Comparison of ENCODE assay signal across 1 cellular context in the genomic region with DNA sequence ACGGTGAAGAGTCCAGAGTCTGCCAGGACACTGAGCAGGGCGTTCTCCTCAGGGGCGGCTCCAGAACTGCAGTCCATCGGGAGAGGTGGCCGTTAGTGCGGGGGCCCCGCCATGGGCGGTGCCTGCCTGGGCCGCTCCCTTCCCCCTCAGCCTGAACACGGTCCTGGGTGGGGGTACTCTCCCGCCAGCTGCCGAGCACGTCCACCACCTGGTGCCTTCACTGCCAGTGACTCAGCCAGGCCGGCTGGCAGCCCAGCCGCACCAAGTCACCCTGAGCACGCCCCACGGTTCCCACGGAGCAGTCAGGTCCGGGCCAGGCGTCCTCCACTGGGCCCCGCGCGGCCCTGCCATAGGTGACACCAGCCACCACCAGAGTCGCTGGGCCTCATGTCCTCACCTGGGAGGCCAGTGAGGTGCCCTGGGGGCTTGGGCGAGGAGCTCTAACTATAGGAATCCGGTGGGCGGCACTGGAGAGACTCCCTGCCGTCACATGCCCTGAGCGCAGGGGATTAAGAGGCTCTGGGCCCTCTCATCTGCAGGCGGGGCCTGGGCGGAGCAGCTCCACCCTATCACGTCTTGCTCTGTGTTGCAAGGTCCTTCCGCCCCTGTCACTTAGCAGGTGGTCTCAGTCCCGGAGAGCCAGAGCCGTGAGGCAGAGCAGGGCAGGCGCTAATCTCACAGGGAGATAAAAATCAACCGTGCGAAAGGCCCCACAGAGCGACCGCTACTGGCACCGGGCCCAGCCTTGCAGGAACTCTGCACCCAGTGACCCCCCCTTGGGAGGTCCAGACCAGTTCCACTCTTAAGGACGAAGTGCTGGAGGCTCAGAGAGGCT.
TF ChIP-seq lines count a peak whose summit lies in the region.

No MANE protein-coding gene starts in this region.

TF ChIP-seq in K562, 482 proteins besides CTCF, POLR2A, EP300 and RAD21 (continued from another document):
- TF ChIP-seq RB1 (IDR thresholded peaks at IDR 0.05; ENCODE audit: low read depth) (no peak), MYBL2 (IDR thresholded peaks at IDR 0.05; ENCODE audit: low read depth) (no peak), MYBL2 (CRISPR knock-in tag; IDR thresholded peaks at IDR 0.05; ENCODE audit: borderline replicate concordance) (no peak), CEBPB (tag; IDR thresholded peaks at IDR 0.05) (peak; percentile 97), FOSL1 (tag; conservative IDR thresholded peaks at IDR 0.05) (peak; percentile 57), NEUROD1 (IDR thresholded peaks at IDR 0.05; ENCODE audit: borderline replicate concordance, low read depth, low read length, partially characterized antibody) (peak; percentile 14), FOXA1 (IDR thresholded peaks at IDR 0.05; ENCODE audit: borderline replicate concordance) (no peak)
